ENCODE assay signal across 8 cellular contexts in genomic region chr16:80824623-80825364, GRCh38. TPM values are rescaled to one million over a fixed set of nuclear protein-coding genes. Genes with fewer than 3 reads are reported as not detected.
DNase-seq lines count a peak whose midpoint lies in the region; ATAC-seq, FAIRE-seq and TF ChIP-seq lines count a peak whose summit lies in the region.

No MANE protein-coding gene starts in this region.

- no peaks in the 10 kb centered on the region for H3K9me3 Mint-ChIP-seq in mesothelial cell of epicardium

- no peaks in the 10 kb centered on the region for H3K4me1 Mint-ChIP-seq in mesothelial cell of epicardium

- no peak for FAIRE-seq in D721Med (lab: Jason Lieb, UNC)

- H3K4me3 ChIP-seq in HAP-1 (no peak overlapping the region), PC-3 (ENCODE audit: low read length) (no peak overlapping the region), cardiac fibroblast (replicated peaks in 1 of 2; ENCODE audit: low read depth in 2 of 2, low read length in 2 of 2) (no peak overlapping the region)

- in situ Hi-C loops in HAP-1 (cut with MboI; ENCODE audit: low sequenced_read_pairs): loop anchor here (25.0 kb wide), 1 partner anchor 88 kb away; no protein-coding TSS in a partner anchor

- CTCF ChIA-PET in PC-3 (lab: Charles Lee): no interaction called here

- H4K20me1 ChIP-seq in PC-3 (ENCODE audit: low read length): no peaks in the 10 kb centered on the region

- no peak overlapping the region for H3K9ac ChIP-seq in PC-3 (ENCODE audit: low read length)

- BruUV-seq in PC-3 (replicated peaks; lab: Mats Ljungman, UMichigan): no TSS peak

- no peak overlapping the region for H3K4me3 Mint-ChIP-seq in mesothelial cell of epicardium

- H3K36me3 Mint-ChIP-seq in mesothelial cell of epicardium: no peaks in the 10 kb centered on the region

- intact Hi-C loops in PC-3 (cut with micrococcal nuclease): no loop called here

- TF ChIP-seq CTCF in D721Med (IDR thresholded peaks at IDR 0.05; ENCODE audit: insufficient read depth, missing control alignments) (peak; percentile 63), PC-3 (conservative IDR thresholded peaks at IDR 0.05; ENCODE audit: low read depth, low read length) (peak; percentile 72), cardiac fibroblast (IDR thresholded peaks at IDR 0.05; ENCODE audit: low read depth, low read length) (peak; percentile 79), mesothelial cell of epicardium (IDR thresholded peaks at IDR 0.05; ENCODE audit: unreplicated experiment) (peak; percentile 70)

- no peaks in the 10 kb centered on the region for H3K9me2 ChIP-seq in PC-3 (replicated peaks; ENCODE audit: low read length)

- no peak overlapping the region for H3K4me2 ChIP-seq in PC-3 (ENCODE audit: low read length)

- peaks cover 37% of the 10 kb centered on the region for H3K27me3 Mint-ChIP-seq in mesothelial cell of epicardium (ENCODE audit: low read depth)

- H3K27me3 ChIP-seq in HAP-1 (ENCODE audit: low read depth): 0 out of 2 replicates have a peak, but pooled peaks cover 2% of the 10 kb centered on the region
- no peaks in the 10 kb centered on the region for H3K27me3 ChIP-seq in PC-3 (ENCODE audit: low read length)

- no peaks in the 10 kb centered on the region for H3K79me2 ChIP-seq in PC-3 (ENCODE audit: low read length)

- no peak overlapping the region for H3K27ac Mint-ChIP-seq in mesothelial cell of epicardium

- no peaks in the 10 kb centered on the region for H3K4me1 ChIP-seq in HAP-1
- H3K4me1 ChIP-seq in PC-3 (ENCODE audit: insufficient read depth, low read length): no peaks in the 10 kb centered on the region

- ATAC-seq in PC-3: no peak; the same call in 1 of the 2 replicates
- no peak for ATAC-seq in GM18861 (IDR thresholded peaks at IDR 0.05; ENCODE audit: unreplicated experiment)
- ATAC-seq in esophagus mucosa: no peak

- POLR2A ChIA-PET in PC-3 (lab: Charles Lee; ENCODE audit: unreplicated experiment): no interaction called here

- H3K27ac ChIP-seq in PC-3 (ENCODE audit: low read length): no peak overlapping the region

- H3K9me3 ChIP-seq in HAP-1 (no peaks in the 10 kb centered on the region), PC-3 (ENCODE audit: low read length) (no peaks in the 10 kb centered on the region)

- no peaks in the 10 kb centered on the region for H3F3A ChIP-seq in PC-3 (ENCODE audit: low read length, unreplicated experiment)

- peak overlapping the region; percentile 53; the same call in 1 of the 2 replicates for H2AFZ ChIP-seq in PC-3 (ENCODE audit: low read length)

- no peak for DNase-seq in D721Med (ENCODE audit: insufficient read length, low spot score)
- DNase-seq in HAP-1 (ENCODE audit: low spot score in 2 of 2): peak; percentile 36 to 64
- peak; percentile 76 for DNase-seq in PC-3
- DNase-seq in cardiac fibroblast (ENCODE audit: low read depth in 2 of 2): peak; percentile 81 to 86
- DNase-seq in mesothelial cell of epicardium (ENCODE audit: low spot score in 2 of 2, unreplicated experiment in 2 of 2): no peak
- DNase-seq in globus pallidus (ENCODE audit: low spot score): no peak

- H3K36me3 ChIP-seq in HAP-1 (replicated peaks): no peaks in the 10 kb centered on the region
- no peaks in the 10 kb centered on the region for H3K36me3 ChIP-seq in PC-3 (ENCODE audit: low read depth, low read length)

RNA-seq across cellular contexts. Expression of gene CDYL2, which starts 20.4 kb away (rescaled TPM):
- 7.6 and 8.5 TPM in 2 replicates for total RNA-seq in PC-3 (2014; rRNA removed)
- total RNA-seq in mesothelial cell of epicardium: 3.0 to 4.6 TPM (median 3.2 TPM) in 3 replicates
- total RNA-seq in esophagus mucosa: 5.3 TPM

Comparison
In these comparisons a context has a peak if more than half of its experiments do, and no peak if none do; other contexts are left out.
1. DNase-seq: peak in HAP-1 (2 of 2), PC-3 (single experiment) and cardiac fibroblast (2 of 2); none in D721Med (single experiment), mesothelial cell of epicardium (0 of 2) and globus pallidus (single experiment).
2. Peak in every context shown above with its lines, with median percentiles within 50 percentile points of each other: CTCF ChIP-seq.